In genomic region chr18:46481048-46481846, GRCh38 we compare ENCODE assay signal across 8 cellular contexts.
DNase-seq lines count a peak whose midpoint lies in the region; ATAC-seq and TF ChIP-seq lines count a peak whose summit lies in the region.

No MANE protein-coding gene starts in this region.

- no peak overlapping the region for H3K27ac Mint-ChIP-seq in GM23338

- H3K9ac ChIP-seq in parathyroid adenoma: no peak overlapping the region

- no peaks in the 10 kb centered on the region for H3K9me2 ChIP-seq in GM23338 (ENCODE audit: insufficient read depth)

- DNase-seq in GM23338 (ENCODE audit: low spot score) (peak; percentile 81), NCI-H82 treated with DMSO at 0.1 percent for 48 hours (lab: John Stamatoyannopoulos, UW; ENCODE audit: unreplicated experiment) (peak; percentile 15), activated T-cell treated with anti-CD3 and anti-CD28 coated beads for 1 hour (ENCODE audit: low read depth) (peak; percentile 33), fibroblast of gingiva (ENCODE audit: low read depth) (peak; percentile 29), 8988T (no peak), OCI-M2 (lab: John Stamatoyannopoulos, UW; ENCODE audit: unreplicated experiment) (no peak)

- H3K4me1 ChIP-seq in GM23338 (ENCODE audit: insufficient read depth): peaks cover 16% of the 10 kb centered on the region; the same call in 1 of the 2 replicates
- H3K4me1 ChIP-seq in parathyroid adenoma: peaks cover 10% of the 10 kb centered on the region

- TF ChIP-seq CTCF in C4-2B (conservative IDR thresholded peaks at IDR 0.05): peak; percentile 77
- TF ChIP-seq CTCF in GM23338 (conservative IDR thresholded peaks at IDR 0.05; ENCODE audit: low read depth in 2 of 2): peak; percentile 76 to 81
- TF ChIP-seq CTCF in parathyroid adenoma (IDR thresholded peaks at IDR 0.05): peak; percentile 93

- H2AFZ ChIP-seq in GM23338: peak overlapping the region; percentile 19; the same call in 1 of the 2 replicates
- no peak overlapping the region for H2AFZ ChIP-seq in parathyroid adenoma

- H3K4me3 Mint-ChIP-seq in GM23338: no peak overlapping the region

- H4K20me1 ChIP-seq in GM23338 (replicated peaks; ENCODE audit: insufficient read depth): no peaks in the 10 kb centered on the region

- H3K79me2 ChIP-seq in GM23338 (replicated peaks; ENCODE audit: insufficient read depth) (no peaks in the 10 kb centered on the region), parathyroid adenoma (no peaks in the 10 kb centered on the region)

- no peaks in the 10 kb centered on the region for H3K27me3 ChIP-seq in GM23338 (ENCODE audit: insufficient read depth)
- H3K27me3 ChIP-seq in parathyroid adenoma (ENCODE audit: control insufficient read depth, insufficient read depth, low read length): no peaks in the 10 kb centered on the region

- H3K9me3 Mint-ChIP-seq in GM23338: no peaks in the 10 kb centered on the region; the same call in 2 of the 3 replicates

- H3K4me2 ChIP-seq in GM23338: 0 out of 2 replicates have a peak overlapping the region, but pooled peaks have one; percentile 37
- no peak overlapping the region for H3K4me2 ChIP-seq in parathyroid adenoma (ENCODE audit: low read length)

- H3F3A ChIP-seq in GM23338 (replicated peaks; ENCODE audit: low read depth): no peaks in the 10 kb centered on the region

- H3K36me3 ChIP-seq in GM23338 (ENCODE audit: insufficient read depth): no peaks in the 10 kb centered on the region
- H3K36me3 ChIP-seq in parathyroid adenoma (ENCODE audit: control insufficient read depth, insufficient read depth, low read length): no peaks in the 10 kb centered on the region

- H3K27me3 Mint-ChIP-seq in GM23338 (ENCODE audit: insufficient read depth, low read depth, poor library complexity): peaks cover 5% of the 10 kb centered on the region

- no peaks in the 10 kb centered on the region for H3K36me3 Mint-ChIP-seq in GM23338 (ENCODE audit: low read depth)

- peaks cover 12% of the 10 kb centered on the region for H3K4me1 Mint-ChIP-seq in GM23338

- no peaks in the 10 kb centered on the region for H3K9me3 ChIP-seq in parathyroid adenoma (ENCODE audit: control insufficient read depth, low read length)

- no peak overlapping the region for H3K27ac ChIP-seq in C4-2B
- no peak overlapping the region; the same call in 1 of the 2 replicates for H3K27ac ChIP-seq in GM23338 (ENCODE audit: low read depth)
- no peak overlapping the region for H3K27ac ChIP-seq in parathyroid adenoma

- ATAC-seq in GM23338: peak; percentile 78

- no peak overlapping the region for H3K4me3 ChIP-seq in GM23338
- no peak overlapping the region for H3K4me3 ChIP-seq in parathyroid adenoma (ENCODE audit: low read depth, low read length)

TF ChIP-seq in GM23338, 12 proteins besides CTCF, POLR2A, EP300 and RAD21:
- no peak for TF ChIP-seq ETS1 (IDR thresholded peaks at IDR 0.05)
- TF ChIP-seq EZH2 (IDR thresholded peaks at IDR 0.05; ENCODE audit: low read depth, unreplicated experiment): no peak
- TF ChIP-seq ZNF331 (CRISPR knock-in tag; IDR thresholded peaks at IDR 0.05; ENCODE audit: low read depth): no peak
- TF ChIP-seq EZH2phosphoT487 (IDR thresholded peaks at IDR 0.05; ENCODE audit: unreplicated experiment): no peak
- no peak for TF ChIP-seq ZNF114 (CRISPR knock-in tag; IDR thresholded peaks at IDR 0.05)
- no peak for TF ChIP-seq NANOG (IDR thresholded peaks at IDR 0.05; ENCODE audit: borderline replicate concordance)
- TF ChIP-seq CREB1 (CRISPR knock-in tag; IDR thresholded peaks at IDR 0.05; ENCODE audit: low read depth): no peak
- TF ChIP-seq STAT1 (IDR thresholded peaks at IDR 0.05; ENCODE audit: unreplicated experiment): no peak
- no peak for TF ChIP-seq JUNB (IDR thresholded peaks at IDR 0.05; ENCODE audit: unreplicated experiment)
- TF ChIP-seq, protein P1, sequence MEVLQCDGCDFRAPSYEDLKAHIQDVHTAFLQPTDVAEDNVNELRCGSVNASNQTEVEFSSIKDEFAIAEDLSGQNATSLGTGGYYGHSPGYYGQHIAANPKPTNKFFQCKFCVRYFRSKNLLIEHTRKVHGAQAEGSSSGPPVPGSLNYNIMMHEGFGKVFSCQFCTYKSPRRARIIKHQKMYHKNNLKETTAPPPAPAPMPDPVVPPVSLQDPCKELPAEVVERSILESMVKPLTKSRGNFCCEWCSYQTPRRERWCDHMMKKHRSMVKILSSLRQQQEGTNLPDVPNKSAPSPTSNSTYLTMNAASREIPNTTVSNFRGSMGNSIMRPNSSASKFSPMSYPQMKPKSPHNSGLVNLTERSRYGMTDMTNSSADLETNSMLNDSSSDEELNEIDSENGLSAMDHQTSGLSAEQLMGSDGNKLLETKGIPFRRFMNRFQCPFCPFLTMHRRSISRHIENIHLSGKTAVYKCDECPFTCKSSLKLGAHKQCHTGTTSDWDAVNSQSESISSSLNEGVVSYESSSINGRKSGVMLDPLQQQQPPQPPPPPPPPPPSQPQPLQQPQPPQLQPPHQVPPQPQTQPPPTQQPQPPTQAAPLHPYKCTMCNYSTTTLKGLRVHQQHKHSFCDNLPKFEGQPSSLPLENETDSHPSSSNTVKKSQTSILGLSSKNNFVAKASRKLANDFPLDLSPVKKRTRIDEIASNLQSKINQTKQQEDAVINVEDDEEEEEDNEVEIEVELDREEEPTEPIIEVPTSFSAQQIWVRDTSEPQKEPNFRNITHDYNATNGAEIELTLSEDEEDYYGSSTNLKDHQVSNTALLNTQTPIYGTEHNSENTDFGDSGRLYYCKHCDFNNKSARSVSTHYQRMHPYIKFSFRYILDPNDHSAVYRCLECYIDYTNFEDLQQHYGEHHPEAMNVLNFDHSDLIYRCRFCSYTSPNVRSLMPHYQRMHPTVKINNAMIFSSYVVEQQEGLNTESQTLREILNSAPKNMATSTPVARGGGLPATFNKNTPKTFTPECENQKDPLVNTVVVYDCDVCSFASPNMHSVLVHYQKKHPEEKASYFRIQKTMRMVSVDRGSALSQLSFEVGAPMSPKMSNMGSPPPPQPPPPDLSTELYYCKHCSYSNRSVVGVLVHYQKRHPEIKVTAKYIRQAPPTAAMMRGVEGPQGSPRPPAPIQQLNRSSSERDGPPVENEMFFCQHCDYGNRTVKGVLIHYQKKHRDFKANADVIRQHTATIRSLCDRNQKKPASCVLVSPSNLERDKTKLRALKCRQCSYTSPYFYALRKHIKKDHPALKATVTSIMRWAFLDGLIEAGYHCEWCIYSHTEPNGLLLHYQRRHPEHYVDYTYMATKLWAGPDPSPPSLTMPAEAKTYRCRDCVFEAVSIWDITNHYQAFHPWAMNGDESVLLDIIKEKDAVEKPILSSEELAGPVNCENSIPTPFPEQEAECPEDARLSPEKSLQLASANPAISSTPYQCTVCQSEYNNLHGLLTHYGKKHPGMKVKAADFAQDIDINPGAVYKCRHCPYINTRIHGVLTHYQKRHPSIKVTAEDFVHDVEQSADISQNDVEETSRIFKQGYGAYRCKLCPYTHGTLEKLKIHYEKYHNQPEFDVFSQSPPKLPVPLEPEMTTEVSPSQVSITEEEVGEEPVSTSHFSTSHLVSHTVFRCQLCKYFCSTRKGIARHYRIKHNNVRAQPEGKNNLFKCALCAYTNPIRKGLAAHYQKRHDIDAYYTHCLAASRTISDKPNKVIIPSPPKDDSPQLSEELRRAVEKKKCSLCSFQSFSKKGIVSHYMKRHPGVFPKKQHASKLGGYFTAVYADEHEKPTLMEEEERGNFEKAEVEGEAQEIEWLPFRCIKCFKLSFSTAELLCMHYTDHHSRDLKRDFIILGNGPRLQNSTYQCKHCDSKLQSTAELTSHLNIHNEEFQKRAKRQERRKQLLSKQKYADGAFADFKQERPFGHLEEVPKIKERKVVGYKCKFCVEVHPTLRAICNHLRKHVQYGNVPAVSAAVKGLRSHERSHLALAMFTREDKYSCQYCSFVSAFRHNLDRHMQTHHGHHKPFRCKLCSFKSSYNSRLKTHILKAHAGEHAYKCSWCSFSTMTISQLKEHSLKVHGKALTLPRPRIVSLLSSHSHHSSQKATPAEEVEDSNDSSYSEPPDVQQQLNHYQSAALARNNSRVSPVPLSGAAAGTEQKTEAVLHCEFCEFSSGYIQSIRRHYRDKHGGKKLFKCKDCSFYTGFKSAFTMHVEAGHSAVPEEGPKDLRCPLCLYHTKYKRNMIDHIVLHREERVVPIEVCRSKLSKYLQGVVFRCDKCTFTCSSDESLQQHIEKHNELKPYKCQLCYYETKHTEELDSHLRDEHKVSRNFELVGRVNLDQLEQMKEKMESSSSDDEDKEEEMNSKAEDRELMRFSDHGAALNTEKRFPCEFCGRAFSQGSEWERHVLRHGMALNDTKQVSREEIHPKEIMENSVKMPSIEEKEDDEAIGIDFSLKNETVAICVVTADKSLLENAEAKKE (CRISPR knock-in tag; IDR thresholded peaks at IDR 0.05): no peak

Comparison
In these comparisons a context has a peak if more than half of its experiments do, and no peak if none do; other contexts are left out.
1. DNase-seq: peak in GM23338 (single experiment), NCI-H82 treated with DMSO at 0.1 percent for 48 hours (single experiment), activated T-cell treated with anti-CD3 and anti-CD28 coated beads for 1 hour (single experiment) and fibroblast of gingiva (single experiment); none in 8988T (single experiment) and OCI-M2 (single experiment).
2. Peak in every context shown above with its lines, with median percentiles within 50 percentile points of each other: CTCF ChIP-seq.